22 cellular contexts compared by ENCODE assay signal in the genomic region with DNA sequence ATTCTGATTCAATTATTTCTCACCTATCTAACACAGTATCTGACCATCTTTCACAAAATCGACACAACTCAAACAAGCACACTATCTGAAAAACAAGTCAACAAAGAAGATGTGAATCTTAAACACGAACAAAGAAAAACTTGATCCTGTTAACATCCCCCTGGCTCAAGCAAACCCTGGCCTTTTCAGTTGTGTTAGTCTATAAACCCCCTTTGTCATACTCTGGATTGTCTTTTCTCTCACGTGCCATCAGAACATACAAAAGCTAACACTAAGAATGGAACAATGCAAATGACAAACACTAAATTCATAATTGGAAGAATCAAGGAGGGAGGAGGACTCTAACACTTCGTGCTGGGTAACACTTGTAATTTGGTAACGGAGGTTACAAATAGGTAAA.
DNase-seq lines count a peak whose midpoint lies in the region; TF ChIP-seq lines count a peak whose summit lies in the region.
"Had no signal": no experiment of that assay in that cellular context is flagged by ENCODE, and none has a peak within 500 bp of the region (broad histone marks: within the 10 kb centered on the region; RNA-seq: fewer than 3 reads in every experiment).

No MANE protein-coding gene starts in this region.

- H3K9me3 ChIP-seq in left ventricle myocardium inferior (replicated peaks) (no peaks in the 10 kb centered on the region), endodermal cell (ENCODE audit: control insufficient read depth, low read length) (no peaks in the 10 kb centered on the region), neuron (ENCODE audit: low read length) (no peaks in the 10 kb centered on the region)

- H4K5ac ChIP-seq in mesendoderm (ENCODE audit: low read length), result no peak overlapping the region

- TF ChIP-seq CTCF in left ventricle myocardium inferior (IDR thresholded peaks at IDR 0.05; ENCODE audit: borderline replicate concordance), result no peak
- TF ChIP-seq CTCF in endodermal cell (conservative IDR thresholded peaks at IDR 0.05), result no peak
- TF ChIP-seq CTCF in osteocyte (IDR thresholded peaks at IDR 0.05), result no peak
- no peak for TF ChIP-seq CTCF in GM20000 (IDR thresholded peaks at IDR 0.05; ENCODE audit: extremely low read depth, missing control alignments)

- H2BK5ac ChIP-seq in mesendoderm (ENCODE audit: low read length), result no peak overlapping the region

- H3K79me2 ChIP-seq in mesendoderm (ENCODE audit: control insufficient read depth, insufficient read depth, low read length), result no peaks in the 10 kb centered on the region

- no peak overlapping the region for H2BK15ac ChIP-seq in mesendoderm (replicated peaks; ENCODE audit: low read depth)

- DNase-seq in left ventricle myocardium inferior, result no peak
- DNase-seq in cardiac septum (ENCODE audit: low spot score), result no peak
- no peak for DNase-seq in endodermal cell
- DNase-seq in mesendoderm, result no peak
- DNase-seq in osteocyte (ENCODE audit: extremely low spot score, unreplicated experiment), result no peak
- no peak for DNase-seq in NCI-H1092 (lab: John Stamatoyannopoulos, UW)
- DNase-seq in GM20000 (ENCODE audit: low spot score), result no peak
- DNase-seq: 8988T; ACHN; CD4-positive, CD25-positive, alpha-beta regulatory T cell; DMS153; MM.1S; NCI-H1417; NCI-H1694; NCI-H2029 treated with DMSO at 0.1 percent for 48 hours; NCI-H2227 treated with DMSO at 0.1 percent for 48 hours; NCI-H69; SHP77 had no signal

- H2BK120ac ChIP-seq in mesendoderm (ENCODE audit: low read depth, low read length), result no peak overlapping the region

- H3K18ac ChIP-seq in mesendoderm (ENCODE audit: low read length), result no peak overlapping the region

- intact Hi-C loops in left ventricle myocardium inferior (cut with micrococcal nuclease) (no loop called here), cardiac septum (cut with DNase I) (no loop called here)

- peaks cover 27% of the 10 kb centered on the region for H3K4me1 Mint-ChIP-seq in endodermal cell
- H3K4me1 Mint-ChIP-seq in osteocyte (ENCODE audit: unreplicated experiment), result peaks cover 47% of the 10 kb centered on the region
- H3K4me1 Mint-ChIP-seq: CD4-positive, CD25-positive, alpha-beta regulatory T cell; IgD-negative memory B cell had no signal

- H3K36me3 Mint-ChIP-seq in endodermal cell (ENCODE audit: low read depth) (no peaks in the 10 kb centered on the region), osteocyte (ENCODE audit: unreplicated experiment) (peaks cover 3% of the 10 kb centered on the region)
- H3K36me3 Mint-ChIP-seq: CD4-positive, CD25-positive, alpha-beta regulatory T cell; IgD-negative memory B cell had no signal

- no peak overlapping the region for H3K56ac ChIP-seq in mesendoderm (ENCODE audit: low read length)

- H3K27ac Mint-ChIP-seq in endodermal cell (peak overlapping the region; percentile 18), osteocyte (ENCODE audit: unreplicated experiment) (no peak overlapping the region)
- H3K27ac Mint-ChIP-seq: CD4-positive, CD25-positive, alpha-beta regulatory T cell; IgD-negative memory B cell had no signal

- H3K27ac ChIP-seq in left ventricle myocardium inferior (replicated peaks), result peak overlapping the region; percentile 70
- no peak overlapping the region for H3K27ac ChIP-seq in endodermal cell (ENCODE audit: low read depth, low read length)
- no peak overlapping the region for H3K27ac ChIP-seq in mesendoderm (ENCODE audit: low read depth, low read length)
- H3K27ac ChIP-seq: KMS-11, RWPE1 had no signal

- H3K27me3 ChIP-seq in left ventricle myocardium inferior (ENCODE audit: low read depth), result no peaks in the 10 kb centered on the region
- H3K27me3 ChIP-seq in endodermal cell (ENCODE audit: control insufficient read depth, insufficient read depth, low read length, poor library complexity, severe bottlenecking), result no peaks in the 10 kb centered on the region
- H3K27me3 ChIP-seq in neuron (ENCODE audit: insufficient read depth, low read length), result no peaks in the 10 kb centered on the region
- H3K27me3 ChIP-seq in mesendoderm (ENCODE audit: insufficient read depth, low read length, poor library complexity), result no peaks in the 10 kb centered on the region

- H3K79me1 ChIP-seq in mesendoderm (ENCODE audit: low read length), result no peaks in the 10 kb centered on the region

- peak overlapping the region; percentile 44 for H2AFZ ChIP-seq in neuron (ENCODE audit: low read depth, low read length)

- H3K4me3 Mint-ChIP-seq in endodermal cell (no peak overlapping the region), osteocyte (ENCODE audit: unreplicated experiment) (no peak overlapping the region)
- H3K4me3 Mint-ChIP-seq: CD4-positive, CD25-positive, alpha-beta regulatory T cell; IgD-negative memory B cell had no signal

- no peak overlapping the region for H3K9ac ChIP-seq in endodermal cell (ENCODE audit: extremely low read depth, low read length, poor library complexity, severe bottlenecking)
- H3K9ac ChIP-seq in mesendoderm (ENCODE audit: low read length), result no peak overlapping the region
- H3K9ac ChIP-seq: KMS-11 had no signal

- 78 to 91% methylated on average over 4 to 5 of the region's 5 CpGs for WGBS in endodermal cell (ENCODE audit: insufficient coverage in 1 of 2, insufficient read length in 1 of 2), 2 experiments
- WGBS in mesendoderm (ENCODE audit: extremely low coverage, insufficient coverage, low lambda C conversion rate), result 100% methylated on average over 1 of the region's 5 CpGs

- H3K4me2 ChIP-seq in mesendoderm (ENCODE audit: low read length), result no peak overlapping the region
- H3K4me2 ChIP-seq: KMS-11 had no signal

- H3K36me3 ChIP-seq in left ventricle myocardium inferior, result no peaks in the 10 kb centered on the region
- H3K36me3 ChIP-seq in endodermal cell (ENCODE audit: control insufficient read depth, insufficient read depth, low read length), result no peaks in the 10 kb centered on the region
- no peaks in the 10 kb centered on the region for H3K36me3 ChIP-seq in neuron (ENCODE audit: insufficient read depth, low read length)
- H3K36me3 ChIP-seq in mesendoderm (ENCODE audit: control insufficient read depth, insufficient read depth, low read length), result no peaks in the 10 kb centered on the region

- no peaks in the 10 kb centered on the region for H3K27me3 Mint-ChIP-seq in endodermal cell (ENCODE audit: insufficient read depth)
- no peaks in the 10 kb centered on the region for H3K27me3 Mint-ChIP-seq in osteocyte (ENCODE audit: unreplicated experiment)
- H3K27me3 Mint-ChIP-seq: IgD-negative memory B cell had no signal

- H3K4me3 ChIP-seq in left ventricle myocardium inferior, result no peak overlapping the region
- no peak overlapping the region for H3K4me3 ChIP-seq in endodermal cell (ENCODE audit: low read length)
- H3K4me3 ChIP-seq in neuron (ENCODE audit: low read length), result no peak overlapping the region
- H3K4me3 ChIP-seq in mesendoderm (ENCODE audit: low read length), result no peak overlapping the region

- H3K4me1 ChIP-seq in left ventricle myocardium inferior (peaks cover 61% of the 10 kb centered on the region), endodermal cell (ENCODE audit: control insufficient read depth, insufficient read depth, low read length) (peaks cover 18% of the 10 kb centered on the region), neuron (ENCODE audit: insufficient read depth, low read length) (peaks cover 14% of the 10 kb centered on the region), mesendoderm (ENCODE audit: control insufficient read depth, low read depth, low read length) (no peaks in the 10 kb centered on the region)

- H3K4ac ChIP-seq in mesendoderm (ENCODE audit: low read depth, low read length), result no peak overlapping the region

- H3K9me3 Mint-ChIP-seq in endodermal cell, result no peaks in the 10 kb centered on the region
- H3K9me3 Mint-ChIP-seq in osteocyte (ENCODE audit: unreplicated experiment), result no peaks in the 10 kb centered on the region

- H2AK5ac ChIP-seq in mesendoderm (ENCODE audit: low read length), result no peak overlapping the region

- no peak overlapping the region for H3K23ac ChIP-seq in mesendoderm (ENCODE audit: low read length)

- H4K8ac ChIP-seq in mesendoderm (ENCODE audit: low read depth, low read length), result no peak overlapping the region
